ENCODE assay signal across 8 cellular contexts in the genomic region with DNA sequence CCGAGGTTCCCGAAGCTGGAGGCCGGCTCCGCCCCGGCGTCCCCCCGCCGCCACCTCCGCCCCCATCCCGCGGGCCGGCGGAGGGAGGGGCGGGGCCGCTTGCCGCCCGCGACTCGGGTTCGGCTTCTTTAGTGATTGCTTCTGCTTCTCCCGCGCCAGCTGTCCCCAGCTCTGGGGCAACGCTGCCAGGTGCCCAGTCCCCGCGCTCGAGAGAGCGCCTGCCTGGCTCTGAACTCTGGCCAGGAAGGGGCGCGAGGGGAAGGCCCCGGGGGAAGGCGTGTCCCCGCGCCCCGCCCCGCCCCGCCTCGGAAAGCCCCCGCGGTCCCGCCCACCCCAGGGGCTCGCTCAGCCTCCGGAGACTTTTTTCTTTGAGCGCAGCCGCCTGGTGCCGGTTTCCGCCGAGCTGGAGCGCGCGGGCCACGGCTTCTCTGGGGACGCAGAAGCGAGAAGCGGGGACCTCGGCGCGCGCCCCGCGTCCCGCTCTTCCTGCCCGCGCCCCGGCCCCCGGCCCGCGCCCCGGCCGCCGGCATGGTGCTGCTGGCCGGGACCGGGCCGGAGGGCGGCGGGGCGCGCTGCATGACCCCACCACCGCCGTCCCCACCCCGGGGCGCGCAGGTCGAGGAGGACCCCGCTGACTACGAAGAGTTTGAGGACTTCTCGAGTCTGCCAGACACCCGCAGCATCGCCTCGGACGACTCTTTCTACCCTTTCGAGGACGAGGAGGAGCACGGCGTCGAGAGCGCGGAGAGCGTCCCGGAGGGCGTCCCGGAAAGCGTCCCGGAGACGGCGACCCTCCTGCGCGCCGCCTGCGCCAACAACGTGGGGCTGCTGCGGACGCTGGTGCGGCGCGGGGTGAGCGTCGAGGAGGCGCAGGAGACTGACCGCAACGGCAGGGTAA. TPM values are rescaled to one million over a fixed set of nuclear protein-coding genes. Genes with fewer than 3 reads are reported as not detected.
DNase-seq lines count a peak whose midpoint lies in the region; ATAC-seq and TF ChIP-seq lines count a peak whose summit lies in the region.

A gene (plus strand): TSS at position 131 of the 898 bp plus-strand sequence. CDS start 398 bp downstream, at position 529.

- no CpG with 5 or more reads among the region's 120 CpGs for WGBS in gastroesophageal sphincter (ENCODE audit: low coverage in 1 of 2), 2 donors

- peak; percentile 51 for ATAC-seq in GM21515 (IDR thresholded peaks at IDR 0.05; ENCODE audit: unreplicated experiment)
- peak; percentile 50 for ATAC-seq in gastroesophageal sphincter

- peaks cover 0 to 51% (median 14%) of the 10 kb centered on the region in 3 donors for H3K4me1 ChIP-seq in gastroesophageal sphincter

- CTCF ChIA-PET in RWPE1 (lab: Yijun Ruan, JAX) = interaction anchor here (0.7 to 1.2 kb wide), 2 partner anchors 64 to 74 kb away, joined by 3 to 4 read pairs; no protein-coding TSS in a partner anchor

- no peak for TF ChIP-seq EP300 in gastroesophageal sphincter (IDR thresholded peaks at IDR 0.05)

- TF ChIP-seq CTCF in RWPE1 (conservative IDR thresholded peaks at IDR 0.05; ENCODE audit: low read depth) = no peak
- TF ChIP-seq CTCF in gastroesophageal sphincter (IDR thresholded peaks at IDR 0.05) = no peak

- DNase-seq in DMS 273 treated with DMSO at 0.1 percent for 48 hours (lab: John Stamatoyannopoulos, UW) (peak; percentile 74), HuH-7.5 (ENCODE audit: low spot score) (peak; percentile 66), RWPE1 (ENCODE audit: low spot score) (peak; percentile 63), posterior cingulate gyrus (peak in 6 of 10 donors; percentile 25 to 91 (median 66)), ureter (ENCODE audit: low spot score) (peak; percentile 69)
- DNase-seq in activated T-helper 1 cell treated with anti-CD3 and anti-CD28 coated beads, Interleukin-2, amount 50 U/mL, for 16 hours (ENCODE audit: low read depth in 1 of 2, low spot score in 1 of 2) = peak; percentile 48 to 68

- no peaks in the 10 kb centered on the region for H3K36me3 ChIP-seq in gastroesophageal sphincter

- H3K4me3 ChIP-seq in gastroesophageal sphincter = peak within 1 kb of the TSS; percentile 39 to 73

- H3K27me3 ChIP-seq in gastroesophageal sphincter = peaks cover 52% of the 10 kb centered on the region

- H3K27ac ChIP-seq in RWPE1 (peak within 1 kb of the TSS; percentile 81), gastroesophageal sphincter (peak within 1 kb of the TSS; percentile 3 to 85 (median 73))

- POLR2A ChIA-PET in RWPE1 (lab: Yijun Ruan, JAX; ENCODE audit: low non-redundant PET) = no interaction called here

- intact Hi-C loops in posterior cingulate gyrus (cut with DNase I) = no loop called here

- peak; percentile 8 to 27 for TF ChIP-seq POLR2A in gastroesophageal sphincter (IDR thresholded peaks at IDR 0.05)

- H3K9me3 ChIP-seq in gastroesophageal sphincter = no peaks in the 10 kb centered on the region

RNA-seq across cellular contexts. Expression of the gene that starts here (rescaled TPM):
- total RNA-seq in gastroesophageal sphincter (10 to 100 TPM in 1 of 4 donors, 1 to 10 TPM in 3; 4.4 to 17.2 (median 5.9) TPM), ureter (3.3 TPM)

Comparison
In these comparisons a context has a peak if more than half of its experiments do, and no peak if none do; other contexts are left out.
1. Peak in every context shown above with its lines: DNase-seq, ATAC-seq, H3K4me3 ChIP-seq and H3K27ac ChIP-seq.